ENCODE assay signal across 16 cellular contexts in the genomic region with DNA sequence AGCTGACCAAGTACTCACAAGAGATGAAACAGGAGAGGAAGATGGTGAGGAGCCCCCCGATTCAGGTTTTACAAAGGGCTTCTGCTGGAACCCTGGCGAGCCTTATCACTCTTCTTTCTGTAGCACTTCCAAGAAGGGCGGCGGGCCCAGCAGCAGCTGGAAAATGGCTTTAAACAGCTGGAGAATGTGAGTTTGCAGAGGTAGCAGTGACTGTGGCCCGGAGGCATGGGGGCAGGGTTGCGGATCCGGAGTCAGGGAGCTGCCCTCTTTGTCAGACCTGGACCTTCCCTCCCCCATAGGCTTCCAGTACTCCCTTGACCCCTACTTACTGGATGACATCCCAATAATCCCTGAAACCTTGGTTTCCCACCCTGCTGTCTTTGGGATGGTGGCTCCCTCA. TPM values are rescaled to one million over a fixed set of nuclear protein-coding genes. Genes with fewer than 3 reads are reported as not detected.
A peak's percentile ranks its signal among the peaks of the same experiment; 100 is the strongest.
DNase-seq lines count a peak whose midpoint lies in the region; ATAC-seq, FAIRE-seq and TF ChIP-seq lines count a peak whose summit lies in the region.
"Had no signal": no experiment of that assay in that cellular context is flagged by ENCODE, and none has a peak within 500 bp of the region (broad histone marks: within the 10 kb centered on the region; RNA-seq: fewer than 3 reads in every experiment).

No MANE protein-coding gene starts in this region.

- POLR2A ChIA-PET in H1 (lab: Charles Lee; ENCODE audit: partially characterized antibody) = interaction anchor here (1.0 to 9.7 kb wide), 4 partner anchors 8 to 319 kb away, joined by 3 to 110 read pairs (median 4); no protein-coding TSS in a partner anchor

- peaks cover 0 to 13% of the 10 kb centered on the region in 2 experiments; a peak in 1 of 4 replicates for H3K79me2 ChIP-seq in H1 (ENCODE audit: control insufficient read depth in 1 of 2, insufficient read depth in 2 of 2, low read length in 2 of 2)
- H3K79me2 ChIP-seq in neural progenitor cell (ENCODE audit: low read depth) = peaks cover 25% of the 10 kb centered on the region

- no peak overlapping the region for H4K91ac ChIP-seq in H1 (replicated peaks; ENCODE audit: insufficient read length, low read length)

- H3K36me3 ChIP-seq in right atrium auricular region (peaks cover 41% of the 10 kb centered on the region), heart left ventricle (peaks cover 0 to 57% (median 43%) of the 10 kb centered on the region in 9 donors), H1 (ENCODE audit: control insufficient read depth in 2 of 4, insufficient read depth in 4 of 4, low read length in 3 of 4) (peaks cover 17 to 56% (median 32%) of the 10 kb centered on the region in 4 experiments), neural progenitor cell (peaks cover 3% of the 10 kb centered on the region), vagina (peaks cover 0 to 35% of the 10 kb centered on the region in 2 donors), thyroid gland (peaks cover 22 to 27% of the 10 kb centered on the region in 2 donors)

- no peak overlapping the region for H2BK15ac ChIP-seq in H1 (ENCODE audit: low read length)

- intact Hi-C loops in heart left ventricle (cut with DNase I) = loop anchor here in 1 of 10 donors (5.0 to 10.0 kb wide), 3 partner anchors 119 to 368 kb away; partner anchors contain the start of genes ALKBH7 and PSPN
- intact Hi-C loops in vagina (cut with DNase I) = no loop called here
- intact Hi-C loops in thyroid gland (cut with DNase I) = no loop called here

- H4K20me1 ChIP-seq in H1 (replicated peaks in 1 of 2; ENCODE audit: control insufficient read depth in 1 of 2, insufficient read depth in 2 of 2, low read length in 2 of 2) = peaks cover 0 to 5% of the 10 kb centered on the region in 2 experiments
- no peaks in the 10 kb centered on the region for H4K20me1 ChIP-seq in neural progenitor cell (ENCODE audit: low read depth)

- H3K4me3 Mint-ChIP-seq in neural progenitor cell = peak overlapping the region; percentile 62
- H3K4me3 Mint-ChIP-seq: stimulated activated naive CD8-positive, alpha-beta T cell treated with anti-CD3 and anti-CD28 coated beads, Interleukin-15, amount 100 ng/mL, for 72 hours had no signal

- H3K23me2 ChIP-seq in H1 (ENCODE audit: low read depth, low read length) = peaks cover 14% of the 10 kb centered on the region

- no peak overlapping the region for H3K56ac ChIP-seq in H1 (replicated peaks; ENCODE audit: insufficient read length, low read depth, low read length)

- peaks cover 10% of the 10 kb centered on the region for H3K36me3 Mint-ChIP-seq in neural progenitor cell

- DNase-seq in right atrium auricular region (ENCODE audit: low spot score) (no peak), heart left ventricle (no peak), H1 (ENCODE audit: low read depth in 1 of 2, low spot score in 2 of 2) (no peak), neural progenitor cell (ENCODE audit: low spot score) (peak; percentile 36), vagina (ENCODE audit: extremely low spot score in 2 of 2) (no peak), thyroid gland (no peak), mucosa of gallbladder (ENCODE audit: low spot score) (no peak)
- DNase-seq: activated gamma-delta T cell treated with Interleukin-2 at 50 U/mL for 16 hours; effector CD4-positive, alpha-beta T cell; foreskin fibroblast; GDM1; NCI-H2029; NCI-H526 treated with DMSO at 0.1 percent for 48 hours; PC-3; stimulated activated naive CD8-positive, alpha-beta T cell treated with anti-CD3 and anti-CD28 coated beads, Interleukin-15, amount 100 ng/mL, for 72 hours had no signal

- H3K9me3 Mint-ChIP-seq in neural progenitor cell = no peaks in the 10 kb centered on the region
- H3K9me3 Mint-ChIP-seq: stimulated activated naive CD8-positive, alpha-beta T cell treated with anti-CD3 and anti-CD28 coated beads, Interleukin-15, amount 100 ng/mL, for 72 hours had no signal

- no peak for TF ChIP-seq EP300 in H1 (IDR thresholded peaks at IDR 0.05; ENCODE audit: borderline replicate concordance in 1 of 2, low read depth in 2 of 2, low read length in 2 of 2)

- peaks cover 56% of the 10 kb centered on the region for H3F3A ChIP-seq in neural progenitor cell (ENCODE audit: low read depth)

- 66 to 74% (median 70%) methylated on average over 6 to 7 of the region's 7 CpGs for WGBS in heart left ventricle, 4 donors
- WGBS in H1 (ENCODE audit: extremely low coverage in 1 of 2, insufficient coverage in 1 of 2, insufficient read length in 1 of 2, insufficient replicate concordance in 2 of 2, low coverage in 1 of 2, low lambda C conversion rate in 2 of 2, missing lambda C conversion rate in 1 of 2), 2 experiments = 84% methylated on average over 7 of the region's 7 CpGs; no CpG with 5 or more reads in 1 of the 2 experiments
- WGBS in thyroid gland, 2 donors = 91 to 94% methylated on average over 7 of the region's 7 CpGs

- no peak overlapping the region for H3K4me3 ChIP-seq in right atrium auricular region
- H3K4me3 ChIP-seq in heart left ventricle = no peak overlapping the region
- no peak overlapping the region for H3K4me3 ChIP-seq in H1 (ENCODE audit: extremely low read depth in 1 of 4, insufficient read depth in 2 of 4, low read depth in 3 of 4, low read length in 4 of 4)
- H3K4me3 ChIP-seq in neural progenitor cell = no peak overlapping the region
- H3K4me3 ChIP-seq in vagina = no peak overlapping the region
- H3K4me3 ChIP-seq in thyroid gland (replicated peaks in 1 of 3) = no peak overlapping the region

- FAIRE-seq in H1 (lab: Jason Lieb, UNC) = no peak

- no peak overlapping the region for H2AK5ac ChIP-seq in H1 (ENCODE audit: low read depth, low read length)

- H3K27me3 ChIP-seq in right atrium auricular region = no peaks in the 10 kb centered on the region
- H3K27me3 ChIP-seq in heart left ventricle = no peaks in the 10 kb centered on the region
- H3K27me3 ChIP-seq in H1 (replicated peaks in 1 of 4; ENCODE audit: control insufficient read depth in 3 of 4, extremely low read depth in 1 of 4, insufficient read depth in 3 of 4, low read length in 3 of 4) = no peaks in the 10 kb centered on the region
- H3K27me3 ChIP-seq in neural progenitor cell = no peaks in the 10 kb centered on the region
- H3K27me3 ChIP-seq in vagina = no peaks in the 10 kb centered on the region
- no peaks in the 10 kb centered on the region for H3K27me3 ChIP-seq in thyroid gland

- peak overlapping the region; percentile 26 for H2BK5ac ChIP-seq in H1 (ENCODE audit: low read depth, low read length)

- TF ChIP-seq CTCF in right atrium auricular region (IDR thresholded peaks at IDR 0.05) = no peak
- no peak for TF ChIP-seq CTCF in heart left ventricle (IDR thresholded peaks at IDR 0.05)
- TF ChIP-seq CTCF in H1 (IDR thresholded peaks at IDR 0.05; ENCODE audit: control extremely low read depth in 1 of 3, insufficient read depth in 1 of 3, low read depth in 1 of 3, low read length in 3 of 3) = no peak
- no peak for TF ChIP-seq CTCF in neural progenitor cell (IDR thresholded peaks at IDR 0.05)
- TF ChIP-seq CTCF in vagina (IDR thresholded peaks at IDR 0.05) = no peak
- no peak for TF ChIP-seq CTCF in thyroid gland (IDR thresholded peaks at IDR 0.05)

- no peak overlapping the region for H2BK20ac ChIP-seq in H1 (ENCODE audit: low read length)

- H2AFZ ChIP-seq in H1 (ENCODE audit: low read length) (no peak overlapping the region), neural progenitor cell (replicated peaks) (no peak overlapping the region)

- TF ChIP-seq POLR2A in heart left ventricle (IDR thresholded peaks at IDR 0.05) (no peak), H1 (IDR thresholded peaks at IDR 0.05; ENCODE audit: control extremely low read depth in 1 of 2, low read depth in 2 of 2, low read length in 2 of 2) (peak in 1 of 2 experiments; percentile 11; a peak in 1 of 3 replicates), vagina (IDR thresholded peaks at IDR 0.05) (no peak), thyroid gland (IDR thresholded peaks at IDR 0.05) (no peak)

- TF ChIP-seq RAD21 in H1 (IDR thresholded peaks at IDR 0.05 in 1 of 2, conservative IDR thresholded peaks at IDR 0.05 in 1 of 2; ENCODE audit: low read depth in 2 of 2, low read length in 2 of 2) = no peak

- H3K9ac ChIP-seq in H1 (replicated peaks in 1 of 4; ENCODE audit: extremely low read depth in 1 of 4, low read depth in 3 of 4, low read length in 3 of 4) = no peak overlapping the region
- no peak overlapping the region for H3K9ac ChIP-seq in neural progenitor cell

- no peak overlapping the region for H3K18ac ChIP-seq in H1 (ENCODE audit: extremely low read depth, low read length)

- peak overlapping the region; percentile 92 for H3K27ac Mint-ChIP-seq in neural progenitor cell
- H3K27ac Mint-ChIP-seq: stimulated activated naive CD8-positive, alpha-beta T cell treated with anti-CD3 and anti-CD28 coated beads, Interleukin-15, amount 100 ng/mL, for 72 hours had no signal

- H3K9me3 ChIP-seq in right atrium auricular region (no peaks in the 10 kb centered on the region), heart left ventricle (no peaks in the 10 kb centered on the region), H1 (ENCODE audit: insufficient read depth in 2 of 2, low read depth in 1 of 2, low read length in 1 of 2) (no peaks in the 10 kb centered on the region), neural progenitor cell (ENCODE audit: low read depth) (no peaks in the 10 kb centered on the region), vagina (no peaks in the 10 kb centered on the region), thyroid gland (no peaks in the 10 kb centered on the region)

- H3K27ac ChIP-seq in right atrium auricular region (peak overlapping the region; percentile 82 to 92), heart left ventricle (peak overlapping the region in 4 of 12 donors; percentile 30 to 95 (median 88)), H1 (ENCODE audit: low read depth, low read length) (no peak overlapping the region; the same call in 1 of the 2 replicates), neural progenitor cell (peak overlapping the region; percentile 92), vagina (peak overlapping the region; percentile 96), thyroid gland (peak overlapping the region in 1 of 3 donors; percentile 89)

- no peak overlapping the region; the same call in none of the 2 replicates for H4K8ac ChIP-seq in H1 (ENCODE audit: extremely low read depth, insufficient read depth, low read length)

- peak overlapping the region in 1 of 2 experiments; percentile 5; a peak in 1 of 4 replicates for H3K4me2 ChIP-seq in H1 (ENCODE audit: insufficient read depth in 1 of 2, low read depth in 2 of 2, low read length in 2 of 2)
- peak overlapping the region; percentile 68 for H3K4me2 ChIP-seq in neural progenitor cell

- CTCF ChIA-PET in H1 (lab: Charles Lee; ENCODE audit: partially characterized antibody) = interaction anchor here (0.6 to 1.7 kb wide), 3 partner anchors 10 to 119 kb away, joined by 3 to 5 read pairs (median 4); no protein-coding TSS in a partner anchor

- no peak overlapping the region for H2BK120ac ChIP-seq in H1 (replicated peaks; ENCODE audit: low read depth, low read length)

- H2BK12ac ChIP-seq in H1 (ENCODE audit: low read depth, low read length) = no peak overlapping the region

- peaks cover 5% of the 10 kb centered on the region for H3K79me1 ChIP-seq in H1 (ENCODE audit: low read depth, low read length)

- H4K5ac ChIP-seq in H1 (ENCODE audit: insufficient read length, low read depth, low read length) = no peak overlapping the region

- peaks cover 0 to 71% of the 10 kb centered on the region in 2 donors for H3K4me1 ChIP-seq in right atrium auricular region
- H3K4me1 ChIP-seq in heart left ventricle = peaks cover 16 to 68% (median 47%) of the 10 kb centered on the region in 12 donors
- H3K4me1 ChIP-seq in H1 (replicated peaks in 1 of 4; ENCODE audit: control insufficient read depth in 3 of 4, insufficient read depth in 4 of 4, low read length in 3 of 4) = peaks cover 3 to 27% (median 19%) of the 10 kb centered on the region in 4 experiments
- peaks cover 47% of the 10 kb centered on the region for H3K4me1 ChIP-seq in neural progenitor cell
- peaks cover 62% of the 10 kb centered on the region for H3K4me1 ChIP-seq in vagina
- H3K4me1 ChIP-seq in thyroid gland = peaks cover 45% of the 10 kb centered on the region in 2 donors

- H3K4ac ChIP-seq in H1 (replicated peaks; ENCODE audit: insufficient read length, low read depth, low read length) = no peak overlapping the region

- H3K4me1 Mint-ChIP-seq in neural progenitor cell = peaks cover 49% of the 10 kb centered on the region

- ATAC-seq in heart left ventricle (no peak), GM21786 (IDR thresholded peaks at IDR 0.05; ENCODE audit: unreplicated experiment) (no peak)
- ATAC-seq: stimulated activated naive CD8-positive, alpha-beta T cell treated with anti-CD3 and anti-CD28 coated beads, Interleukin-15, amount 100 ng/mL, for 72 hours had no signal

- H3K14ac ChIP-seq in H1 (ENCODE audit: insufficient read length) = no peak overlapping the region

- H3K27me3 Mint-ChIP-seq in neural progenitor cell (ENCODE audit: insufficient read depth, low read depth) = peaks cover 2% of the 10 kb centered on the region
- H3K27me3 Mint-ChIP-seq: stimulated activated naive CD8-positive, alpha-beta T cell treated with anti-CD3 and anti-CD28 coated beads, Interleukin-15, amount 100 ng/mL, for 72 hours had no signal

- H3K23ac ChIP-seq in H1 (ENCODE audit: insufficient read length) = no peak overlapping the region

RNA-seq across cellular contexts. Expression of gene TRIP10, which starts 3.6 kb away (rescaled TPM):
- total RNA-seq in right atrium auricular region = 10 to 100 TPM; 39.6 to 65.3 TPM
- 100 to 1,000 TPM in 3 of 9 donors, 10 to 100 TPM in 6; 62.5 to 135 (median 72.8) TPM for total RNA-seq in heart left ventricle
- polyA plus RNA-seq in heart left ventricle = 100 to 1,000 TPM; 110 to 172 TPM
- total RNA-seq in H1 (2021; fragmentation: NEBNext Ultra II Directional; extraction: Animal tissue kit (Norgen Biotek cat#: 25700)) = 69.3 and 69.5 TPM in 2 replicates
- 27.8 and 38.0 TPM in 2 replicates for polyA plus RNA-seq in H1 (2011; rRNA removed)
- 46.0 TPM for polyA plus RNA-seq in H1 (2011; cell fraction: cytosol; rRNA removed)
- 69.9 TPM for polyA plus RNA-seq in H1 (2011; cell fraction: nucleus; rRNA removed)
- 66.1 to 83.1 TPM (median 77.4 TPM) in 4 replicates for polyA plus RNA-seq in H1 (2012, experiment 1 of 2)
- polyA plus RNA-seq in H1 (2012, experiment 2 of 2) = 58.7 TPM
- polyA plus RNA-seq in H1 (2013, experiment 1 of 2) = 63.3 TPM
- 64.1 TPM for polyA plus RNA-seq in H1 (2013, experiment 2 of 2)
- polyA minus RNA-seq in H1 (2011; rRNA and poly(A)+ RNA removed) = 23.1 and 26.9 TPM in 2 replicates
- 28.1 TPM for polyA minus RNA-seq in H1 (2011; cell fraction: cytosol; rRNA and poly(A)+ RNA removed)
- 24.9 TPM for polyA minus RNA-seq in H1 (2011; cell fraction: nucleus; rRNA and poly(A)+ RNA removed)
- 53.0 and 57.2 TPM in 2 replicates for total RNA-seq in neural progenitor cell (ENCODE audit: low replicate concordance)
- 129 TPM for total RNA-seq in vagina
- total RNA-seq in thyroid gland = 10 to 100 TPM; 48.9 to 65.8 (median 58.8) TPM
- 68.9 TPM for total RNA-seq in mucosa of gallbladder

RNA-seq across cellular contexts. Expression of gene GPR108, which starts 5.7 kb away (rescaled TPM):
- 10 to 100 TPM; 40.3 to 41.3 TPM for total RNA-seq in right atrium auricular region
- total RNA-seq in heart left ventricle = 10 to 100 TPM; 19.2 to 47.9 (median 27.7) TPM
- polyA plus RNA-seq in heart left ventricle = 10 to 100 TPM; 35.5 to 39.1 TPM
- total RNA-seq in H1 (2021; fragmentation: NEBNext Ultra II Directional; extraction: Animal tissue kit (Norgen Biotek cat#: 25700)) = 34.9 and 35.3 TPM in 2 replicates
- 46.0 and 63.9 TPM in 2 replicates for polyA plus RNA-seq in H1 (2011; rRNA removed)
- 52.1 TPM for polyA plus RNA-seq in H1 (2011; cell fraction: cytosol; rRNA removed)
- 160 TPM for polyA plus RNA-seq in H1 (2011; cell fraction: nucleus; rRNA removed)
- polyA plus RNA-seq in H1 (2012, experiment 1 of 2) = 35.3 to 46.7 TPM (median 38.7 TPM) in 4 replicates
- 36.3 TPM for polyA plus RNA-seq in H1 (2012, experiment 2 of 2)
- 47.8 TPM for polyA plus RNA-seq in H1 (2013, experiment 1 of 2)
- polyA plus RNA-seq in H1 (2013, experiment 2 of 2) = 49.9 TPM
- polyA minus RNA-seq in H1 (2011; rRNA and poly(A)+ RNA removed) = 30.4 and 47.5 TPM in 2 replicates
- 15.0 TPM for polyA minus RNA-seq in H1 (2011; cell fraction: cytosol; rRNA and poly(A)+ RNA removed)
- 23.3 TPM for polyA minus RNA-seq in H1 (2011; cell fraction: nucleus; rRNA and poly(A)+ RNA removed)
- total RNA-seq in neural progenitor cell (ENCODE audit: low replicate concordance) = 38.3 and 55.3 TPM in 2 replicates
- 62.9 TPM for total RNA-seq in vagina
- 100 to 1,000 TPM in 3 of 4 donors, 10 to 100 TPM in 1; 87.9 to 152 (median 116) TPM for total RNA-seq in thyroid gland
- 137 TPM for total RNA-seq in mucosa of gallbladder

RNA-seq across cellular contexts. Expression of gene C3, which starts 22.6 kb away (rescaled TPM):
- total RNA-seq in right atrium auricular region (1,000 to 10,000 TPM in 1 of 2 donors, 100 to 1,000 TPM in 1; 419 to 1,709 TPM), heart left ventricle (1,000 to 10,000 TPM in 1 of 9 donors, 100 to 1,000 TPM in 3, 10 to 100 TPM in 5; 31.7 to 1,888 (median 81.0) TPM), neural progenitor cell (ENCODE audit: low replicate concordance) (0.25 and 1.5 TPM in 2 replicates), vagina (1,239 TPM), thyroid gland (100 to 1,000 TPM; 126 to 631 (median 350) TPM), mucosa of gallbladder (486 TPM)
- polyA plus RNA-seq in heart left ventricle (100 to 1,000 TPM in 1 of 2 donors, 10 to 100 TPM in 1; 64.9 to 136 TPM), H1 (2011; rRNA removed) (12.8 and 16.6 TPM in 2 replicates)
- 4.2 and 6.4 TPM in 2 replicates for total RNA-seq in H1 (2021; fragmentation: NEBNext Ultra II Directional; extraction: Animal tissue kit (Norgen Biotek cat#: 25700))
- polyA plus RNA-seq in H1 (2011; cell fraction: cytosol; rRNA removed) = 16.0 TPM
- polyA plus RNA-seq in H1 (2011; cell fraction: nucleus; rRNA removed) = 34.2 TPM
- polyA plus RNA-seq in H1 (2012, experiment 1 of 2) = 11.3 to 16.8 TPM (median 13.0 TPM) in 4 replicates
- 13.6 TPM for polyA plus RNA-seq in H1 (2012, experiment 2 of 2)
- polyA plus RNA-seq in H1 (2013, experiment 1 of 2) = 22.5 TPM
- polyA plus RNA-seq in H1 (2013, experiment 2 of 2) = 24.4 TPM
- polyA minus RNA-seq in H1 (2011; rRNA and poly(A)+ RNA removed) = 16.2 and 28.8 TPM in 2 replicates
- polyA minus RNA-seq in H1 (2011; cell fraction: cytosol; rRNA and poly(A)+ RNA removed) = 31.9 TPM
- polyA minus RNA-seq in H1 (2011; cell fraction: nucleus; rRNA and poly(A)+ RNA removed) = 33.2 TPM

RNA-seq across cellular contexts. Expression of gene SH2D3A, which starts 24.2 kb away (rescaled TPM):
- not detected for total RNA-seq in right atrium auricular region
- total RNA-seq in heart left ventricle = under 1 TPM in 3 of 9 donors, not detected in 6; 0.12 to 0.56 (median 0.52) TPM
- polyA plus RNA-seq in heart left ventricle = under 1 TPM; 0.08 to 0.25 TPM
- total RNA-seq in H1 (2021; fragmentation: NEBNext Ultra II Directional; extraction: Animal tissue kit (Norgen Biotek cat#: 25700)) = 20.0 and 22.1 TPM in 2 replicates
- 14.5 and 22.8 TPM in 2 replicates for polyA plus RNA-seq in H1 (2011; rRNA removed)
- 18.8 TPM for polyA plus RNA-seq in H1 (2011; cell fraction: cytosol; rRNA removed)
- polyA plus RNA-seq in H1 (2011; cell fraction: nucleus; rRNA removed) = 34.1 TPM
- polyA plus RNA-seq in H1 (2012, experiment 1 of 2) = 12.6 to 18.8 TPM (median 17.6 TPM) in 4 replicates
- 15.0 TPM for polyA plus RNA-seq in H1 (2012, experiment 2 of 2)
- 32.0 TPM for polyA plus RNA-seq in H1 (2013, experiment 1 of 2)
- 29.0 TPM for polyA plus RNA-seq in H1 (2013, experiment 2 of 2)
- polyA minus RNA-seq in H1 (2011; rRNA and poly(A)+ RNA removed) = 6.1 and 7.2 TPM in 2 replicates
- polyA minus RNA-seq in H1 (2011; cell fraction: cytosol; rRNA and poly(A)+ RNA removed) = 9.0 TPM
- 11.2 TPM for polyA minus RNA-seq in H1 (2011; cell fraction: nucleus; rRNA and poly(A)+ RNA removed)
- 0.65 and 1.5 TPM in 2 replicates for total RNA-seq in neural progenitor cell (ENCODE audit: low replicate concordance)
- 21.9 TPM for total RNA-seq in vagina
- total RNA-seq in thyroid gland = 10 to 100 TPM; 14.1 to 27.4 (median 20.7) TPM
- total RNA-seq in mucosa of gallbladder = 28.2 TPM

RNA-seq across cellular contexts. Expression of gene VAV1, which starts 29.4 kb away (rescaled TPM):
- 1 to 10 TPM in 1 of 2 donors, under 1 TPM in 1; 0.52 to 1.4 TPM for total RNA-seq in right atrium auricular region
- 10 to 100 TPM in 1 of 9 donors, 1 to 10 TPM in 5, under 1 TPM in 3; 0.69 to 25.6 (median 1.7) TPM for total RNA-seq in heart left ventricle
- 1 to 10 TPM in 1 of 2 donors, under 1 TPM in 1; 0.91 to 1.2 TPM for polyA plus RNA-seq in heart left ventricle
- 0.21 and 0.22 TPM in 2 replicates for total RNA-seq in H1 (2021; fragmentation: NEBNext Ultra II Directional; extraction: Animal tissue kit (Norgen Biotek cat#: 25700))
- 0.21 and 0.46 TPM in 2 replicates for polyA plus RNA-seq in H1 (2011; rRNA removed)
- 0.31 TPM for polyA plus RNA-seq in H1 (2011; cell fraction: cytosol; rRNA removed)
- polyA plus RNA-seq in H1 (2011; cell fraction: nucleus; rRNA removed) = 0.61 TPM
- 0.56 to 0.67 TPM (median 0.58 TPM) in 3 of 4 replicates, not detected in the other for polyA plus RNA-seq in H1 (2012, experiment 1 of 2)
- polyA plus RNA-seq in H1 (2012, experiment 2 of 2) = 0.18 TPM
- polyA plus RNA-seq in H1 (2013, experiment 1 of 2) = 3.1 TPM
- polyA plus RNA-seq in H1 (2013, experiment 2 of 2) = 2.7 TPM
- polyA minus RNA-seq in H1 (2011; rRNA and poly(A)+ RNA removed) = 0.47 and 1.2 TPM in 2 replicates
- polyA minus RNA-seq in H1 (2011; cell fraction: cytosol; rRNA and poly(A)+ RNA removed) = 1.6 TPM
- polyA minus RNA-seq in H1 (2011; cell fraction: nucleus; rRNA and poly(A)+ RNA removed) = not detected
- 0.15 TPM in 1 of 2 replicates, not detected in the other for total RNA-seq in neural progenitor cell (ENCODE audit: low replicate concordance)
- total RNA-seq in vagina = 5.9 TPM
- total RNA-seq in thyroid gland = 1 to 10 TPM; 1.7 to 4.3 (median 2.6) TPM
- 12.7 TPM for total RNA-seq in mucosa of gallbladder
